Comparison of ENCODE assay signal across 1 cellular context in the genomic region with DNA sequence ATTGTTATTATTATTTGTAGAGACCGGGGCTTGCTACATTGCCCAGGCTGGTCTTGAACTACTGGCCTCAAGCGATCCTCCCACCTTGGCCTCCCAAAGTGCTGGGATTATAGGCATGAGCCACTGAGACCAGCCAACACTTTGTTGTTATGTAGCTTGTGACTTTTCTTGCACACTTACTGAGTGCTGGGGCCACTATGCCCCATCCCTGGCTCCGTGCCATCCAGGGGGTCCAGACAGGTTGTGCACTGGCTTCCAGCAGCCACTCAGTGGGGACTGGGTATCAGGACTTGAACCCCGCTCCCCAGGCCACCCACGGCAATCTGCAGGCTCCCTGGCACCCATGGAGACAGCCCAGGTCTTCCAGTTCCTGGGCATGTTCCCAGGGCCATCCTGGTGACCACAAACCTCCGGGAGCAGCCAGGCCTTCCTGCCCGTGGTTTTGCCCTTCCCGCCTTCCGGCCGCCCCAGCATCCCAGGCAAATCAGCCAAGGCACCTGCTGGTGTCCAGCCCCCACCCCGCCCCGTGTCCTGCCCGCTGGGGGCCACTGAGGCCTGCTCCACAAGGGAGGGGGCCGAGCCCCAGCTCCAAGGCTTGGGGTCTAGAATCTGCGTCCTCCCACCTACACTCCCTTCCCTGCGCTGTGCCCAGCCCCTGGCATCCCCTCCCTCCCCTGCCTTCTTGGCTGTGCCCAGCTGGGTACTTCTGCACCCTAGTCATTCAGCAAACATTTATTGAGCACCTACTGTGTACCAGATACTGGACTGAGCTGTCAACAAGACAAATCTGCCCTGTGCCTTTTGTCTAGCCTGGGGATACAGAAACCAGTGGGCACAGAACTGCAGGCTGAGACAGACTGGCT.
TF ChIP-seq lines count a peak whose summit lies in the region.

No MANE protein-coding gene starts in this region.

TF ChIP-seq in HEK293, 187 proteins besides CTCF, POLR2A, EP300 and RAD21 (continued from another document):
- TF ChIP-seq, protein P1, sequence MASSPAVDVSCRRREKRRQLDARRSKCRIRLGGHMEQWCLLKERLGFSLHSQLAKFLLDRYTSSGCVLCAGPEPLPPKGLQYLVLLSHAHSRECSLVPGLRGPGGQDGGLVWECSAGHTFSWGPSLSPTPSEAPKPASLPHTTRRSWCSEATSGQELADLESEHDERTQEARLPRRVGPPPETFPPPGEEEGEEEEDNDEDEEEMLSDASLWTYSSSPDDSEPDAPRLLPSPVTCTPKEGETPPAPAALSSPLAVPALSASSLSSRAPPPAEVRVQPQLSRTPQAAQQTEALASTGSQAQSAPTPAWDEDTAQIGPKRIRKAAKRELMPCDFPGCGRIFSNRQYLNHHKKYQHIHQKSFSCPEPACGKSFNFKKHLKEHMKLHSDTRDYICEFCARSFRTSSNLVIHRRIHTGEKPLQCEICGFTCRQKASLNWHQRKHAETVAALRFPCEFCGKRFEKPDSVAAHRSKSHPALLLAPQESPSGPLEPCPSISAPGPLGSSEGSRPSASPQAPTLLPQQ (tag by site-specific recombination; IDR thresholded peaks at IDR 0.05): no peak
- TF ChIP-seq, protein P2, sequence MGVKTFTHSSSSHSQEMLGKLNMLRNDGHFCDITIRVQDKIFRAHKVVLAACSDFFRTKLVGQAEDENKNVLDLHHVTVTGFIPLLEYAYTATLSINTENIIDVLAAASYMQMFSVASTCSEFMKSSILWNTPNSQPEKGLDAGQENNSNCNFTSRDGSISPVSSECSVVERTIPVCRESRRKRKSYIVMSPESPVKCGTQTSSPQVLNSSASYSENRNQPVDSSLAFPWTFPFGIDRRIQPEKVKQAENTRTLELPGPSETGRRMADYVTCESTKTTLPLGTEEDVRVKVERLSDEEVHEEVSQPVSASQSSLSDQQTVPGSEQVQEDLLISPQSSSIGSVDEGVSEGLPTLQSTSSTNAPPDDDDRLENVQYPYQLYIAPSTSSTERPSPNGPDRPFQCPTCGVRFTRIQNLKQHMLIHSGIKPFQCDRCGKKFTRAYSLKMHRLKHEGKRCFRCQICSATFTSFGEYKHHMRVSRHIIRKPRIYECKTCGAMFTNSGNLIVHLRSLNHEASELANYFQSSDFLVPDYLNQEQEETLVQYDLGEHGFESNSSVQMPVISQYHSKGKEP (tag by site-specific recombination; IDR thresholded peaks at IDR 0.05): no peak
- TF ChIP-seq, protein P3, sequence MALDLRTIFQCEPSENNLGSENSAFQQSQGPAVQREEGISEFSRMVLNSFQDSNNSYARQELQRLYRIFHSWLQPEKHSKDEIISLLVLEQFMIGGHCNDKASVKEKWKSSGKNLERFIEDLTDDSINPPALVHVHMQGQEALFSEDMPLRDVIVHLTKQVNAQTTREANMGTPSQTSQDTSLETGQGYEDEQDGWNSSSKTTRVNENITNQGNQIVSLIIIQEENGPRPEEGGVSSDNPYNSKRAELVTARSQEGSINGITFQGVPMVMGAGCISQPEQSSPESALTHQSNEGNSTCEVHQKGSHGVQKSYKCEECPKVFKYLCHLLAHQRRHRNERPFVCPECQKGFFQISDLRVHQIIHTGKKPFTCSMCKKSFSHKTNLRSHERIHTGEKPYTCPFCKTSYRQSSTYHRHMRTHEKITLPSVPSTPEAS (tag by site-specific recombination; IDR thresholded peaks at IDR 0.05): no peak
- TF ChIP-seq, protein P4, sequence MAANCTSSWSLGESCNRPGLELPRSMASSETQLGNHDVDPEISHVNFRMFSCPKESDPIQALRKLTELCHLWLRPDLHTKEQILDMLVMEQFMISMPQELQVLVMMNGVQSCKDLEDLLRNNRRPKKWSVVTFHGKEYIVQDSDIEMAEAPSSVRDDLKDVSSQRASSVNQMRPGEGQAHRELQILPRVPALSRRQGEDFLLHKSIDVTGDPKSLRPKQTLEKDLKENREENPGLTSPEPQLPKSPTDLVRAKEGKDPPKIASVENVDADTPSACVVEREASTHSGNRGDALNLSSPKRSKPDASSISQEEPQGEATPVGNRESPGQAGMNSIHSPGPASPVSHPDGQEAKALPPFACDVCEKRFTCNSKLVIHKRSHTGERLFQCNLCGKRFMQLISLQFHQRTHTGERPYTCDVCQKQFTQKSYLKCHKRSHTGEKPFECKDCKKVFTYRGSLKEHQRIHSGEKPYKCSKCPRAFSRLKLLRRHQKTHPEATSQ (tag by site-specific recombination; IDR thresholded peaks at IDR 0.05): no peak
- TF ChIP-seq ZNF530 (tag by site-specific recombination; IDR thresholded peaks at IDR 0.05; ENCODE audit: low read depth) (no peak), ZBTB17 (tag by site-specific recombination; IDR thresholded peaks at IDR 0.05) (no peak), ZNF112 (tag by site-specific recombination; IDR thresholded peaks at IDR 0.05) (no peak), ZNF600 (tag by site-specific recombination; IDR thresholded peaks at IDR 0.05) (no peak), ZNF366 (tag by site-specific recombination; conservative IDR thresholded peaks at IDR 0.05) (0 out of 2 replicates have a peak, but pooled peaks have one; percentile 14), ZNF529 (tag by site-specific recombination; IDR thresholded peaks at IDR 0.05; ENCODE audit: insufficient replicate concordance) (no peak), ZNF621 (tag by site-specific recombination; IDR thresholded peaks at IDR 0.05) (no peak), ZNF747 (tag by site-specific recombination; IDR thresholded peaks at IDR 0.05) (no peak), ZNF785 (tag by site-specific recombination; IDR thresholded peaks at IDR 0.05) (no peak), MZF1 (tag by site-specific recombination; IDR thresholded peaks at IDR 0.05; ENCODE audit: borderline replicate concordance) (no peak)
- TF ChIP-seq, protein P5, sequence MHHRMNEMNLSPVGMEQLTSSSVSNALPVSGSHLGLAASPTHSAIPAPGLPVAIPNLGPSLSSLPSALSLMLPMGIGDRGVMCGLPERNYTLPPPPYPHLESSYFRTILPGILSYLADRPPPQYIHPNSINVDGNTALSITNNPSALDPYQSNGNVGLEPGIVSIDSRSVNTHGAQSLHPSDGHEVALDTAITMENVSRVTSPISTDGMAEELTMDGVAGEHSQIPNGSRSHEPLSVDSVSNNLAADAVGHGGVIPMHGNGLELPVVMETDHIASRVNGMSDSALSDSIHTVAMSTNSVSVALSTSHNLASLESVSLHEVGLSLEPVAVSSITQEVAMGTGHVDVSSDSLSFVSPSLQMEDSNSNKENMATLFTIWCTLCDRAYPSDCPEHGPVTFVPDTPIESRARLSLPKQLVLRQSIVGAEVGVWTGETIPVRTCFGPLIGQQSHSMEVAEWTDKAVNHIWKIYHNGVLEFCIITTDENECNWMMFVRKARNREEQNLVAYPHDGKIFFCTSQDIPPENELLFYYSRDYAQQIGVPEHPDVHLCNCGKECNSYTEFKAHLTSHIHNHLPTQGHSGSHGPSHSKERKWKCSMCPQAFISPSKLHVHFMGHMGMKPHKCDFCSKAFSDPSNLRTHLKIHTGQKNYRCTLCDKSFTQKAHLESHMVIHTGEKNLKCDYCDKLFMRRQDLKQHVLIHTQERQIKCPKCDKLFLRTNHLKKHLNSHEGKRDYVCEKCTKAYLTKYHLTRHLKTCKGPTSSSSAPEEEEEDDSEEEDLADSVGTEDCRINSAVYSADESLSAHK (tag by site-specific recombination; IDR thresholded peaks at IDR 0.05): no peak
- TF ChIP-seq, protein P6, sequence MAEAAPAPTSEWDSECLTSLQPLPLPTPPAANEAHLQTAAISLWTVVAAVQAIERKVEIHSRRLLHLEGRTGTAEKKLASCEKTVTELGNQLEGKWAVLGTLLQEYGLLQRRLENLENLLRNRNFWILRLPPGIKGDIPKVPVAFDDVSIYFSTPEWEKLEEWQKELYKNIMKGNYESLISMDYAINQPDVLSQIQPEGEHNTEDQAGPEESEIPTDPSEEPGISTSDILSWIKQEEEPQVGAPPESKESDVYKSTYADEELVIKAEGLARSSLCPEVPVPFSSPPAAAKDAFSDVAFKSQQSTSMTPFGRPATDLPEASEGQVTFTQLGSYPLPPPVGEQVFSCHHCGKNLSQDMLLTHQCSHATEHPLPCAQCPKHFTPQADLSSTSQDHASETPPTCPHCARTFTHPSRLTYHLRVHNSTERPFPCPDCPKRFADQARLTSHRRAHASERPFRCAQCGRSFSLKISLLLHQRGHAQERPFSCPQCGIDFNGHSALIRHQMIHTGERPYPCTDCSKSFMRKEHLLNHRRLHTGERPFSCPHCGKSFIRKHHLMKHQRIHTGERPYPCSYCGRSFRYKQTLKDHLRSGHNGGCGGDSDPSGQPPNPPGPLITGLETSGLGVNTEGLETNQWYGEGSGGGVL (tag by site-specific recombination; IDR thresholded peaks at IDR 0.05): 0 out of 2 replicates have a peak, but pooled peaks have one; percentile 8
- TF ChIP-seq, protein P7, sequence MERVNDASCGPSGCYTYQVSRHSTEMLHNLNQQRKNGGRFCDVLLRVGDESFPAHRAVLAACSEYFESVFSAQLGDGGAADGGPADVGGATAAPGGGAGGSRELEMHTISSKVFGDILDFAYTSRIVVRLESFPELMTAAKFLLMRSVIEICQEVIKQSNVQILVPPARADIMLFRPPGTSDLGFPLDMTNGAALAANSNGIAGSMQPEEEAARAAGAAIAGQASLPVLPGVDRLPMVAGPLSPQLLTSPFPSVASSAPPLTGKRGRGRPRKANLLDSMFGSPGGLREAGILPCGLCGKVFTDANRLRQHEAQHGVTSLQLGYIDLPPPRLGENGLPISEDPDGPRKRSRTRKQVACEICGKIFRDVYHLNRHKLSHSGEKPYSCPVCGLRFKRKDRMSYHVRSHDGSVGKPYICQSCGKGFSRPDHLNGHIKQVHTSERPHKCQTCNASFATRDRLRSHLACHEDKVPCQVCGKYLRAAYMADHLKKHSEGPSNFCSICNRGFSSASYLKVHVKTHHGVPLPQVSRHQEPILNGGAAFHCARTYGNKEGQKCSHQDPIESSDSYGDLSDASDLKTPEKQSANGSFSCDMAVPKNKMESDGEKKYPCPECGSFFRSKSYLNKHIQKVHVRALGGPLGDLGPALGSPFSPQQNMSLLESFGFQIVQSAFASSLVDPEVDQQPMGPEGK (tag by site-specific recombination; IDR thresholded peaks at IDR 0.05): peak; percentile 43
- TF ChIP-seq, protein P8, sequence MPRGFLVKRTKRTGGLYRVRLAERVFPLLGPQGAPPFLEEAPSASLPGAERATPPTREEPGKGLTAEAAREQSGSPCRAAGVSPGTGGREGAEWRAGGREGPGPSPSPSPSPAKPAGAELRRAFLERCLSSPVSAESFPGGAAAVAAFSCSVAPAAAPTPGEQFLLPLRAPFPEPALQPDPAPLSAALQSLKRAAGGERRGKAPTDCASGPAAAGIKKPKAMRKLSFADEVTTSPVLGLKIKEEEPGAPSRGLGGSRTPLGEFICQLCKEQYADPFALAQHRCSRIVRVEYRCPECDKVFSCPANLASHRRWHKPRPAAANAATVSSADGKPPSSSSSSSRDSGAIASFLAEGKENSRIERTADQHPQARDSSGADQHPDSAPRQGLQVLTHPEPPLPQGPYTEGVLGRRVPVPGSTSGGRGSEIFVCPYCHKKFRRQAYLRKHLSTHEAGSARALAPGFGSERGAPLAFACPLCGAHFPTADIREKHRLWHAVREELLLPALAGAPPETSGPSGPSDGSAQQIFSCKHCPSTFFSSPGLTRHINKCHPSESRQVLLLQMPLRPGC (tag by site-specific recombination; IDR thresholded peaks at IDR 0.05): no peak
